ENCODE assay signal across 11 cellular contexts in genomic region chr5:55437452-55437851, GRCh38.
DNase-seq lines count a peak whose midpoint lies in the region; ATAC-seq and TF ChIP-seq lines count a peak whose summit lies in the region.
"Had no signal": no experiment of that assay in that cellular context is flagged by ENCODE, and none has a peak within 500 bp of the region (broad histone marks: within the 10 kb centered on the region; RNA-seq: fewer than 3 reads in every experiment).

No MANE protein-coding gene starts in this region.

- CTCF ChIA-PET in Panc1 (lab: Charles Lee): interaction anchor here (0.6 kb wide), 1 partner anchor 354 kb away, joined by 9 read pairs; no protein-coding TSS in a partner anchor

- 53% methylated on average over 1 of the region's 1 CpG for WGBS in suprapubic skin

- intact Hi-C loops in Panc1 (cut with micrococcal nuclease; ENCODE audit: unreplicated experiment) (no loop called here), breast epithelium (cut with DNase I; ENCODE audit: low total_unique reads) (no loop called here), lower lobe of right lung (cut with DNase I) (no loop called here)

- TF ChIP-seq POLR2A in breast epithelium (IDR thresholded peaks at IDR 0.05) (no peak), suprapubic skin (IDR thresholded peaks at IDR 0.05) (no peak)

- no peak overlapping the region for H3K27ac Mint-ChIP-seq in T-helper 17 cell
- H3K27ac Mint-ChIP-seq: activated CD4-positive, alpha-beta memory T cell treated with anti-CD3 and anti-CD28 coated beads, Interleukin-2, amount 10 ng/mL, durations not matched to agents 7 days and 5 days; natural killer cell had no signal

- POLR2A ChIA-PET in Panc1 (lab: Charles Lee): no interaction called here

- BruUV-seq in Panc1 (replicated peaks; lab: Mats Ljungman, UMichigan): TSS peak; percentile 40

- TF ChIP-seq EP300 in suprapubic skin (IDR thresholded peaks at IDR 0.05): no peak

- no peaks in the 10 kb centered on the region for H3K27me3 Mint-ChIP-seq in T-helper 17 cell
- H3K27me3 Mint-ChIP-seq: activated CD4-positive, alpha-beta memory T cell treated with anti-CD3 and anti-CD28 coated beads, Interleukin-2, amount 10 ng/mL, durations not matched to agents 7 days and 5 days had no signal

- DNase-seq in Panc1 (ENCODE audit: low read depth, low spot score) (no peak), breast epithelium (ENCODE audit: low spot score in 2 of 2) (no peak), lower lobe of right lung (no peak), suprapubic skin (ENCODE audit: low spot score in 2 of 2) (no peak), GM19238 (ENCODE audit: insufficient read length, low spot score) (no peak), T-helper 17 cell (no peak)
- DNase-seq in stimulated activated naive CD4-positive, alpha-beta T cell (lab: John Stamatoyannopoulos, UW): no peak
- DNase-seq: activated CD4-positive, alpha-beta memory T cell treated with anti-CD3 and anti-CD28 coated beads, Interleukin-2, amount 10 ng/mL, durations not matched to agents 7 days and 5 days; DMS 273 treated with DMSO at 0.1 percent for 48 hours; natural killer cell; stimulated activated CD4-positive, alpha-beta T cell treated with anti-CD3 and anti-CD28 coated beads, Interleukin-4, amount 100 ng/mL, for 4 hours had no signal

- H3K36me3 ChIP-seq in Panc1 (ENCODE audit: control insufficient read depth, insufficient read depth, low read length) (no peaks in the 10 kb centered on the region), breast epithelium (no peaks in the 10 kb centered on the region), lower lobe of right lung (peaks cover 16% of the 10 kb centered on the region), suprapubic skin (peaks cover 3% of the 10 kb centered on the region)

- TF ChIP-seq CTCF in Panc1 (IDR thresholded peaks at IDR 0.05) (no peak), breast epithelium (IDR thresholded peaks at IDR 0.05) (no peak), lower lobe of right lung (IDR thresholded peaks at IDR 0.05) (no peak), suprapubic skin (IDR thresholded peaks at IDR 0.05) (no peak)

- ATAC-seq in Panc1 (no peak), lower lobe of right lung (no peak), T-helper 17 cell (no peak)
- ATAC-seq: natural killer cell had no signal

- H3K9me3 ChIP-seq in Panc1 (ENCODE audit: control insufficient read depth, insufficient read depth, low read depth, low read length) (no peaks in the 10 kb centered on the region), breast epithelium (no peaks in the 10 kb centered on the region), lower lobe of right lung (no peaks in the 10 kb centered on the region), suprapubic skin (no peaks in the 10 kb centered on the region), T-helper 17 cell (ENCODE audit: control insufficient read depth, low read length, poor library complexity, severe bottlenecking) (no peaks in the 10 kb centered on the region)

- H3K36me3 Mint-ChIP-seq in T-helper 17 cell (ENCODE audit: low read depth): peaks cover 4% of the 10 kb centered on the region

- H3K4me1 Mint-ChIP-seq in T-helper 17 cell: peaks cover 14% of the 10 kb centered on the region
- H3K4me1 Mint-ChIP-seq: natural killer cell had no signal

- H3K4me1 ChIP-seq in Panc1 (ENCODE audit: control insufficient read depth, insufficient read depth, low read length) (peaks cover 38% of the 10 kb centered on the region), breast epithelium (peaks cover 6 to 21% of the 10 kb centered on the region in 2 donors), lower lobe of right lung (peaks cover 30% of the 10 kb centered on the region), suprapubic skin (peaks cover 56% of the 10 kb centered on the region)

- H3K27ac ChIP-seq in Panc1 (ENCODE audit: low read length): peak overlapping the region; percentile 89
- peak overlapping the region; percentile 94 for H3K27ac ChIP-seq in breast epithelium
- H3K27ac ChIP-seq in lower lobe of right lung: peak overlapping the region; percentile 74
- peak overlapping the region; percentile 87 for H3K27ac ChIP-seq in suprapubic skin

- no peaks in the 10 kb centered on the region for H3K27me3 ChIP-seq in Panc1 (ENCODE audit: control insufficient read depth, insufficient read depth, low read length)
- no peaks in the 10 kb centered on the region for H3K27me3 ChIP-seq in breast epithelium
- H3K27me3 ChIP-seq in lower lobe of right lung (ENCODE audit: low read depth): no peaks in the 10 kb centered on the region
- no peaks in the 10 kb centered on the region for H3K27me3 ChIP-seq in suprapubic skin

- no peak overlapping the region for H3K4me3 Mint-ChIP-seq in T-helper 17 cell
- H3K4me3 Mint-ChIP-seq: activated CD4-positive, alpha-beta memory T cell treated with anti-CD3 and anti-CD28 coated beads, Interleukin-2, amount 10 ng/mL, durations not matched to agents 7 days and 5 days; natural killer cell had no signal

- H3K4me3 ChIP-seq in Panc1 (ENCODE audit: low read depth in 2 of 2, low read length in 2 of 2) (no peak overlapping the region), breast epithelium (peak overlapping the region in 1 of 3 donors; percentile 17), lower lobe of right lung (no peak overlapping the region), suprapubic skin (no peak overlapping the region)

- in situ Hi-C loops in Panc1 (cut with HindIII; ENCODE audit: low pct_unique_long_range_greater_than_20kb, low sequenced_read_pairs): no loop called here
